In the genomic region with DNA sequence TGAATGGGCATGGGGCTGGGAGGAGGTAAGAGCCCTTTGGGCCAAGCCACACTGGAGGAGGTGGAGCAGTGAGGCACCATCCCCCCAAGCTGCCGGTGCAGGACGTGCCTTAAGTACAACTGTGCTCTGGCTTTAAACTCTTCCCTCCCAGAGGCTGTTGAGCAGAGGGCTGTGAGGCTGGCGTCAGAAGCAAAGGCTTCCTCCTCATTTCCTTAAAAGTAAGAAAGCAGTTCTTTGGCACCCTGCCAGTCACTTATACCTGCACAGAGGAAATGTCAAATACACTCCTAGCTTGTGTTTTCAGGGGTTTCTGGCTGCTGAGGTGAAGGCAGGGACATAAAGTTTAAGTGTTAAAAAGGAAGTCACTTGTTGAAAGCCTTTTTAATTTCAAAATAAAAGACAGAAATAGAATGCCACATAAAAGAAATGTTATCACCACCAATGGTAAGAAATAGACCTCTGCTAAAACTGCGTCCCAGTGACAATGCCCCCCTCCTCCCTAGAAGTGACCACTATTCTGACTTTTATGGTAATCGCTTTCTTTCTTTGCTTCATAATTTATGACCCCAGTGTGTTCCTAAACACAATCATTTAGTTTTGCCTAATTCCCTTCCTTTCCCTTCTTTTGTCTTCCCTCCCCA, we compare ENCODE assay signal across 9 cellular contexts. TPM values are rescaled to one million over a fixed set of nuclear protein-coding genes. Genes with fewer than 3 reads are reported as not detected.
DNase-seq lines count a peak whose midpoint lies in the region; TF ChIP-seq lines count a peak whose summit lies in the region.
"Had no signal": no experiment of that assay in that cellular context is flagged by ENCODE, and none has a peak within 500 bp of the region (broad histone marks: within the 10 kb centered on the region; RNA-seq: fewer than 3 reads in every experiment).

No MANE protein-coding gene starts in this region.

- no peaks in the 10 kb centered on the region for H3K9me3 Mint-ChIP-seq in activated naive CD8-positive, alpha-beta T cell (ENCODE audit: low read depth)
- no peaks in the 10 kb centered on the region for H3K9me3 Mint-ChIP-seq in mesothelial cell of epicardium
- H3K9me3 Mint-ChIP-seq: activated B cell treated with CpG ODN at 0.5 μM for 24 hours had no signal

- in situ Hi-C loops in ACHN (cut with HindIII; ENCODE audit: low pct_ligation_motif_present, low pct_unique_long_range_greater_than_20kb, low sequenced_read_pairs): no loop called here

- peak; percentile 48 for DNase-seq in COR-L47 (lab: John Stamatoyannopoulos, UW)
- peak; percentile 63 for DNase-seq in NCI-H1105 (lab: John Stamatoyannopoulos, UW)
- DNase-seq in mesothelial cell of epicardium (ENCODE audit: low spot score in 2 of 2, unreplicated experiment in 2 of 2): peak; percentile 52 to 62
- DNase-seq in hippocampal formation (lab: John Stamatoyannopoulos, UW): no peak
- DNase-seq in SKM-1 treated with dmso at 0.1 percent for 144 hours (lab: John Stamatoyannopoulos, UW; ENCODE audit: unreplicated experiment): no peak
- no peak for DNase-seq in ACHN
- DNase-seq in T1000 (lab: John Stamatoyannopoulos, UW): no peak
- DNase-seq: activated B cell treated with CpG ODN at 0.5 μM for 24 hours had no signal

- H3K4me3 Mint-ChIP-seq in activated naive CD8-positive, alpha-beta T cell: peak overlapping the region; percentile 25
- no peak overlapping the region for H3K4me3 Mint-ChIP-seq in mesothelial cell of epicardium
- H3K4me3 Mint-ChIP-seq: activated B cell treated with CpG ODN at 0.5 μM for 24 hours had no signal

- no peak for TF ChIP-seq CTCF in mesothelial cell of epicardium (IDR thresholded peaks at IDR 0.05; ENCODE audit: unreplicated experiment)

- no peaks in the 10 kb centered on the region for H3K36me3 Mint-ChIP-seq in activated naive CD8-positive, alpha-beta T cell
- no peaks in the 10 kb centered on the region for H3K36me3 Mint-ChIP-seq in mesothelial cell of epicardium

- peaks cover 31% of the 10 kb centered on the region for H3K4me1 Mint-ChIP-seq in activated naive CD8-positive, alpha-beta T cell (ENCODE audit: low read depth)
- H3K4me1 Mint-ChIP-seq in mesothelial cell of epicardium: peaks cover 24% of the 10 kb centered on the region
- H3K4me1 Mint-ChIP-seq: activated B cell treated with CpG ODN at 0.5 μM for 24 hours had no signal

- H3K27ac Mint-ChIP-seq in activated naive CD8-positive, alpha-beta T cell: peak overlapping the region; percentile 51
- H3K27ac Mint-ChIP-seq in mesothelial cell of epicardium: peak overlapping the region; percentile 70
- H3K27ac Mint-ChIP-seq: activated B cell treated with CpG ODN at 0.5 μM for 24 hours had no signal

- peaks cover 1% of the 10 kb centered on the region for H3K27me3 Mint-ChIP-seq in activated naive CD8-positive, alpha-beta T cell
- no peaks in the 10 kb centered on the region for H3K27me3 Mint-ChIP-seq in mesothelial cell of epicardium (ENCODE audit: low read depth)

RNA-seq across cellular contexts. Expression of a gene that starts 33.0 kb away (rescaled TPM):
- total RNA-seq in mesothelial cell of epicardium: 9.2 to 10.4 TPM (median 9.9 TPM) in 3 replicates
- total RNA-seq: activated B cell treated with CpG ODN at 0.5 μM for 24 hours had no signal

Comparison
In these comparisons a context has a peak if more than half of its experiments do, and no peak if none do; other contexts are left out.
1. DNase-seq: peak in COR-L47 (single experiment), NCI-H1105 (single experiment) and mesothelial cell of epicardium (2 of 2); none in hippocampal formation (0 of 2), SKM-1 treated with dmso at 0.1 percent for 144 hours (single experiment), ACHN (single experiment) and T1000 (single experiment).